Comparison of ENCODE assay signal across 9 cellular contexts in genomic region chr11:63574856-63575602, GRCh38. TPM values are rescaled to one million over a fixed set of nuclear protein-coding genes. Genes with fewer than 3 reads are reported as not detected.
DNase-seq lines count a peak whose midpoint lies in the region; ATAC-seq, FAIRE-seq and TF ChIP-seq lines count a peak whose summit lies in the region.
"Had no signal": no experiment of that assay in that cellular context is flagged by ENCODE, and none has a peak within 500 bp of the region (broad histone marks: within the 10 kb centered on the region; RNA-seq: fewer than 3 reads in every experiment).

No MANE protein-coding gene starts in this region.

- no peaks in the 10 kb centered on the region for H3K27me3 ChIP-seq in neural progenitor cell

- no peaks in the 10 kb centered on the region for H3K36me3 ChIP-seq in neural progenitor cell

- TF ChIP-seq POLR2A in A549 (IDR thresholded peaks at IDR 0.05; ENCODE audit: low read length), result no peak

- H3K36me3 Mint-ChIP-seq in neural progenitor cell, result no peaks in the 10 kb centered on the region

- TF ChIP-seq EP300 in A549 (IDR thresholded peaks at IDR 0.05), result no peak

- peak; percentile 7 for FAIRE-seq in A549 (lab: Jason Lieb, UNC)

- H3K4me1 ChIP-seq in A549 (peaks cover 13% of the 10 kb centered on the region; the same call in 1 of the 3 replicates), neural progenitor cell (no peaks in the 10 kb centered on the region)

- H3K79me2 ChIP-seq in neural progenitor cell (ENCODE audit: low read depth), result no peaks in the 10 kb centered on the region

- no peak for TF ChIP-seq RAD21 in A549 (conservative IDR thresholded peaks at IDR 0.05 in 1 of 2, IDR thresholded peaks at IDR 0.05 in 1 of 2)

- DNase-seq in A549 (ENCODE audit: low read depth in 1 of 2, low spot score in 1 of 2), result no peak
- peak; percentile 54 for DNase-seq in NCI-H2227 (lab: John Stamatoyannopoulos, UW; ENCODE audit: unreplicated experiment)
- DNase-seq in epithelial cell of prostate (ENCODE audit: low read depth, low spot score), result no peak
- no peak for DNase-seq in neural progenitor cell (ENCODE audit: low spot score)
- no peak for DNase-seq in HUDEP-2 (lab: John Stamatoyannopoulos, UW; ENCODE audit: unreplicated experiment in 76 of 76)
- no peak for DNase-seq in KG1 (lab: John Stamatoyannopoulos, UW)
- DNase-seq in NCI-H2081 treated with DMSO at 0.1 percent for 48 hours (lab: John Stamatoyannopoulos, UW), result no peak
- DNase-seq in GM19240 (ENCODE audit: insufficient read length, low spot score), result no peak
- DNase-seq: DMS79 treated with DMSO at 0.1 percent for 48 hours had no signal

- H3K27ac Mint-ChIP-seq in neural progenitor cell, result no peak overlapping the region

- no peaks in the 10 kb centered on the region for H3F3A ChIP-seq in neural progenitor cell (ENCODE audit: low read depth)

- H3K4me2 ChIP-seq in A549, result peak overlapping the region; percentile 58
- H3K4me2 ChIP-seq in neural progenitor cell, result no peak overlapping the region

- no peak overlapping the region for H3K4me3 Mint-ChIP-seq in neural progenitor cell

- TF ChIP-seq CTCF in A549 (IDR thresholded peaks at IDR 0.05) (no peak), neural progenitor cell (IDR thresholded peaks at IDR 0.05) (no peak)

- H2AFZ ChIP-seq in neural progenitor cell (replicated peaks), result peak overlapping the region; percentile 8

- H3K4me3 ChIP-seq in A549 (no peak overlapping the region), neural progenitor cell (no peak overlapping the region)

- H3K4me1 Mint-ChIP-seq in neural progenitor cell, result peaks cover 13% of the 10 kb centered on the region

- no peak overlapping the region for H3K9ac ChIP-seq in neural progenitor cell

- H3K27ac ChIP-seq in A549 (peak overlapping the region; percentile 23 to 50; a peak in 4 of 6 replicates), epithelial cell of prostate (peak overlapping the region; percentile 51), neural progenitor cell (no peak overlapping the region)

- ATAC-seq in A549, result peak; percentile 34 to 63; a peak in 4 of 6 replicates

- CTCF ChIA-PET in A549 (lab: Yijun Ruan, JAX), result interaction anchor here (0.9 to 3.0 kb wide), 4 partner anchors 8 to 96 kb away, joined by 3 to 7 read pairs (median 4); no protein-coding TSS in a partner anchor

- peaks cover 8% of the 10 kb centered on the region for H3K9me3 Mint-ChIP-seq in neural progenitor cell

- peaks cover 3% of the 10 kb centered on the region; the same call in 2 of the 3 replicates for H3K9me3 ChIP-seq in A549
- no peaks in the 10 kb centered on the region for H3K9me3 ChIP-seq in neural progenitor cell (ENCODE audit: low read depth)

- peaks cover 4% of the 10 kb centered on the region for H3K27me3 Mint-ChIP-seq in neural progenitor cell (ENCODE audit: insufficient read depth, low read depth)

- WGBS in A549 (ENCODE audit: missing lambda C conversion rate), result 89% methylated on average over 10 of the region's 10 CpGs

- no peaks in the 10 kb centered on the region for H4K20me1 ChIP-seq in neural progenitor cell (ENCODE audit: low read depth)

- POLR2A ChIA-PET in A549 (lab: Yijun Ruan, JAX), result no interaction called here

TF ChIP-seq in A549, 52 proteins besides CTCF, POLR2A, EP300 and RAD21:
- TF ChIP-seq RCOR1 (IDR thresholded peaks at IDR 0.05; ENCODE audit: low read depth, low read length) (no peak), HDAC2 (IDR thresholded peaks at IDR 0.05) (no peak), HOXB13 (CRISPR knock-in tag; IDR thresholded peaks at IDR 0.05; ENCODE audit: low read depth) (no peak), GATA3 (IDR thresholded peaks at IDR 0.05; ENCODE audit: borderline replicate concordance) (no peak), EHF (CRISPR knock-in tag; IDR thresholded peaks at IDR 0.05) (no peak), E2F6 (IDR thresholded peaks at IDR 0.05; ENCODE audit: borderline replicate concordance, low read depth) (no peak), CHD4 (IDR thresholded peaks at IDR 0.05; ENCODE audit: borderline replicate concordance) (no peak), KDM1A (IDR thresholded peaks at IDR 0.05; ENCODE audit: low read depth) (no peak)
- TF ChIP-seq, protein P1, sequence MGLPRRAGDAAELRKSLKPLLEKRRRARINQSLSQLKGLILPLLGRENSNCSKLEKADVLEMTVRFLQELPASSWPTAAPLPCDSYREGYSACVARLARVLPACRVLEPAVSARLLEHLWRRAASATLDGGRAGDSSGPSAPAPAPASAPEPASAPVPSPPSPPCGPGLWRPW (IDR thresholded peaks at IDR 0.05), result no peak

RNA-seq across cellular contexts. Expression of gene PLAAT2, which starts 11.8 kb away (rescaled TPM):
- 0.56 and 0.57 TPM in 2 replicates for polyA plus RNA-seq in A549 (2011; rRNA removed)
- 0.71 and 1.3 TPM in 2 replicates for polyA plus RNA-seq in A549 (2012; cell fraction: cytosol; rRNA removed)
- 1.6 and 1.8 TPM in 2 replicates for polyA plus RNA-seq in A549 (2012; cell fraction: nucleus; rRNA removed)
- polyA plus RNA-seq in A549 (2017; fragmentation: RNase III; extraction: RNeasy Plus Mini Kit Qiagen cat#74134 plus additional on column Dnase treatment), result 0.14 to 0.42 TPM (median 0.26 TPM) in 3 replicates
- polyA minus RNA-seq in A549 (2011; rRNA and poly(A)+ RNA removed), result 0.39 TPM in 1 of 2 replicates, not detected in the other
- not detected in 2 replicates for total RNA-seq in neural progenitor cell (ENCODE audit: low replicate concordance)

RNA-seq across cellular contexts. Expression of gene PLAAT4, which starts 38.4 kb away (rescaled TPM):
- polyA plus RNA-seq in A549 (2011; rRNA removed), result 1.6 and 2.4 TPM in 2 replicates
- 0.91 and 1.4 TPM in 2 replicates for polyA plus RNA-seq in A549 (2012; cell fraction: cytosol; rRNA removed)
- polyA plus RNA-seq in A549 (2012; cell fraction: nucleus; rRNA removed), result 0.48 and 0.80 TPM in 2 replicates
- polyA plus RNA-seq in A549 (2017; fragmentation: RNase III; extraction: RNeasy Plus Mini Kit Qiagen cat#74134 plus additional on column Dnase treatment), result 0.74 to 1.8 TPM (median 1.4 TPM) in 3 replicates
- polyA minus RNA-seq in A549 (2011; rRNA and poly(A)+ RNA removed), result 1.0 and 1.3 TPM in 2 replicates
- not detected in 2 replicates for total RNA-seq in neural progenitor cell (ENCODE audit: low replicate concordance)

RNA-seq across cellular contexts. Expression of gene PLAAT3, which starts 39.2 kb away (rescaled TPM):
- polyA plus RNA-seq in A549 (2011; rRNA removed), result 65.2 and 71.1 TPM in 2 replicates
- polyA plus RNA-seq in A549 (2012; cell fraction: cytosol; rRNA removed), result 95.5 and 108 TPM in 2 replicates
- polyA plus RNA-seq in A549 (2012; cell fraction: nucleus; rRNA removed), result 50.2 and 51.9 TPM in 2 replicates
- polyA plus RNA-seq in A549 (2017; fragmentation: RNase III; extraction: RNeasy Plus Mini Kit Qiagen cat#74134 plus additional on column Dnase treatment), result 39.5 to 40.7 TPM (median 40.1 TPM) in 3 replicates
- polyA minus RNA-seq in A549 (2011; rRNA and poly(A)+ RNA removed), result 89.2 and 142 TPM in 2 replicates
- total RNA-seq in neural progenitor cell (ENCODE audit: low replicate concordance), result 4.6 and 8.0 TPM in 2 replicates
